In genomic region chr5:18745591-18745987, GRCh38 we compare ENCODE assay signal across 8 cellular contexts.
DNase-seq lines count a peak whose midpoint lies in the region; ATAC-seq, FAIRE-seq and TF ChIP-seq lines count a peak whose summit lies in the region.

No MANE protein-coding gene starts in this region.

- WGBS in K562 (ENCODE audit: insufficient coverage, low coverage, missing lambda C conversion rate), result 7% methylated on average over 7 of the region's 7 CpGs

- BruUV-seq in K562 (replicated peaks; lab: Mats Ljungman, UMichigan), result no TSS peak

- CTCF ChIA-PET in K562 (lab: Yijun Ruan, JAX; ENCODE audit: low intra/inter-chr PET ratio), result no interaction called here

- TF ChIP-seq RAD21 in K562 (CRISPR knock-in tag; conservative IDR thresholded peaks at IDR 0.05 in 1 of 2, IDR thresholded peaks at IDR 0.05 in 1 of 2), result no peak

- no peaks in the 10 kb centered on the region for H3K79me2 ChIP-seq in K562 (ENCODE audit: control insufficient read depth, insufficient read depth, low read length)
- H3K79me2 ChIP-seq in osteoblast (ENCODE audit: insufficient read depth, low read length), result no peaks in the 10 kb centered on the region

- H3K36me3 ChIP-seq in K562 (ENCODE audit: control insufficient read depth, insufficient read depth, low read length) (no peaks in the 10 kb centered on the region), osteoblast (ENCODE audit: insufficient read depth, low read length) (no peaks in the 10 kb centered on the region)

- POLR2A ChIA-PET in K562 (lab: Yijun Ruan, JAX), result no interaction called here

- intact Hi-C loops in K562 (cut with micrococcal nuclease), result no loop called here

- H3K27ac ChIP-seq in 22Rv1 (peak overlapping the region; percentile 63), K562 (ENCODE audit: extremely low read depth, low read depth, low read length) (peak overlapping the region; percentile 43; the same call in 1 of the 3 replicates), osteoblast (ENCODE audit: low read depth, low read length) (no peak overlapping the region)

- H3K9ac ChIP-seq in K562 (ENCODE audit: insufficient read depth in 1 of 2, low read depth in 2 of 2, low read length in 2 of 2), result no peak overlapping the region

- H3K4me2 ChIP-seq in K562 (ENCODE audit: insufficient read depth, low read length) (peak overlapping the region; percentile 55), osteoblast (ENCODE audit: insufficient read depth, low read length) (no peak overlapping the region)

- no peak for TF ChIP-seq EP300 in K562 (IDR thresholded peaks at IDR 0.05; ENCODE audit: low read length)

- no peak for TF ChIP-seq POLR2A in K562 (conservative IDR thresholded peaks at IDR 0.05)

- H4K20me1 ChIP-seq in K562 (replicated peaks; ENCODE audit: control insufficient read depth, insufficient read depth, low read length) (no peaks in the 10 kb centered on the region), osteoblast (ENCODE audit: insufficient read depth, low read length) (no peaks in the 10 kb centered on the region)

- ATAC-seq in HG02884 (IDR thresholded peaks at IDR 0.05; ENCODE audit: unreplicated experiment), result peak; percentile 27
- peak; percentile 51 for ATAC-seq in K562

- H3K27me3 ChIP-seq in K562 (ENCODE audit: control insufficient read depth in 2 of 2, insufficient read depth in 2 of 2, low read length in 2 of 2), result no peaks in the 10 kb centered on the region
- H3K27me3 ChIP-seq in osteoblast (ENCODE audit: insufficient read depth, low read length), result no peaks in the 10 kb centered on the region

- FAIRE-seq in K562 (lab: Jason Lieb, UNC), result no peak

- H3K4me1 ChIP-seq in K562 (replicated peaks in 1 of 2; ENCODE audit: control insufficient read depth in 2 of 2, insufficient read depth in 2 of 2, low read length in 2 of 2) (no peaks in the 10 kb centered on the region), osteoblast (ENCODE audit: insufficient read depth, low read length) (no peaks in the 10 kb centered on the region)

- DNase-seq in NCI-H2196 treated with DMSO at 0.1 percent for 48 hours (lab: John Stamatoyannopoulos, UW; ENCODE audit: unreplicated experiment) (peak; percentile 26), K562 (ENCODE audit: extremely low read depth in 1 of 4, low spot score in 3 of 4) (peak in 1 of 4 experiments; percentile 8), osteoblast (ENCODE audit: insufficient read length, low spot score, missing footprints) (no peak), SK-N-DZ (ENCODE audit: low spot score) (no peak), HCEC 1CT (no peak)

- no peaks in the 10 kb centered on the region; the same call in 1 of the 2 replicates for H3K9me3 ChIP-seq in K562 (replicated peaks; ENCODE audit: control insufficient read depth, insufficient read depth, low read depth, low read length)
- no peaks in the 10 kb centered on the region for H3K9me3 ChIP-seq in osteoblast (ENCODE audit: low read depth, low read length)

- no peak for TF ChIP-seq CTCF in 22Rv1 (IDR thresholded peaks at IDR 0.05)
- TF ChIP-seq CTCF in GM12875 (IDR thresholded peaks at IDR 0.05; ENCODE audit: borderline replicate concordance, insufficient read depth, low read depth, low read length), result no peak
- TF ChIP-seq CTCF in K562 (IDR thresholded peaks at IDR 0.05 in 2 of 3, conservative IDR thresholded peaks at IDR 0.05 in 1 of 3; ENCODE audit: insufficient read depth in 2 of 3, low read depth in 1 of 3, low read length in 3 of 3), result no peak
- no peak for TF ChIP-seq CTCF in osteoblast (IDR thresholded peaks at IDR 0.05; ENCODE audit: extremely low read depth, low read depth, low read length)

- H3K4me3 ChIP-seq in GM12875 (ENCODE audit: low read depth, low read length) (peak overlapping the region; percentile 58), K562 (peak overlapping the region; percentile 41), osteoblast (ENCODE audit: insufficient read depth, low read length) (peak overlapping the region; percentile 28)

- in situ Hi-C loops in K562 (cut with MboI), result no loop called here

- no peaks in the 10 kb centered on the region for H3K9me1 ChIP-seq in K562 (ENCODE audit: control insufficient read depth, insufficient read depth, low read length)

- H2AFZ ChIP-seq in K562 (ENCODE audit: low read depth, low read length) (peak overlapping the region; percentile 83), osteoblast (ENCODE audit: low read length) (no peak overlapping the region)

TF ChIP-seq in K562, 482 proteins besides CTCF, POLR2A, EP300 and RAD21:
- TF ChIP-seq ZNF449 (CRISPR knock-in tag; IDR thresholded peaks at IDR 0.05), result 0 out of 2 replicates have a peak, but pooled peaks have one; percentile 4
- peak; percentile 46; the same call in 1 of the 2 replicates for TF ChIP-seq TAF7 (tag; IDR thresholded peaks at IDR 0.05)
- no peak for TF ChIP-seq ZNF280A (IDR thresholded peaks at IDR 0.05; ENCODE audit: low read depth, partially characterized antibody)
TF ChIP-seq in K562: peak in this region for 2.
